Comparison of ENCODE assay signal across 23 cellular contexts in the genomic region with DNA sequence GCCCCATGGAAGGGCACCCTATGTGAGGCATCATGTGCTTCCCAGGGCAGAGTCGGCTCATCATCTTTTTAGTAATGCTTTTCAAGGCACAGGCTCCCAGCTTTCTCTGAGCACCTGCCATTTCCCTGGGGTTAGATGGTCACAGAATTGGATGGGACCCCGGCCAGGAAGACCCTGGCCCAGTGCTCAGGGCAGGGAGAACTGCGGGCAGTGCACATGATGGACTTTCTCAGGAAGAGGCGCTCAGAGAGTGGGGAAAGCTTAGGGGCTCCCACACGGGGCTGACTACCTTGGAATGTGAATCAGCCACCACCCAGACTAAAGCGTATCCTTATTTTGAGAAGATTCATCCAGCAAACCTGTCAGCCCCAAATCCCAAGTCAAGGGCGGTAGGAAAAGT. TPM values are rescaled to one million over a fixed set of nuclear protein-coding genes. Genes with fewer than 3 reads are reported as not detected.
"Had no signal": no experiment of that assay in that cellular context is flagged by ENCODE, and none has a peak within 500 bp of the region (broad histone marks: within the 10 kb centered on the region; RNA-seq: fewer than 3 reads in every experiment).

No MANE protein-coding gene starts in this region.

- H3K27me3 ChIP-seq: breast epithelium had no signal

- H3K36me3 ChIP-seq: breast epithelium had no signal

- DNase-seq: activated CD4-positive, alpha-beta memory T cell treated with anti-CD3 and anti-CD28 coated beads for 36 hours; activated CD4-positive, alpha-beta T cell treated with anti-CD3 and anti-CD28 coated beads, Interleukin-2, amount 10 ng/mL, durations not matched to agents 7 days and 5 days; activated CD4-positive, CD25-positive, alpha-beta regulatory T cell; activated naive CD4-positive, alpha-beta T cell; activated T-cell treated with anti-CD3 and anti-CD28 coated beads for 4 hours; activated T-cell treated with anti-CD3 and anti-CD28 coated beads, Interleukin-2, amount 50 U/mL, for 72 hours; aorta; central memory CD4-positive, alpha-beta T cell; Kasumi-1; KBM-7; NCI-H146; NCI-H187 treated with DMSO at 0.1 percent for 48 hours; NCI-H2081 treated with DMSO at 0.1 percent for 48 hours; NCI-H446; NCI-H524; PC-9; SIG-M5; T-helper 2 cell; T1000 had no signal

- H3K4me2 ChIP-seq: PC-9 had no signal

- H3K9me3 ChIP-seq: breast epithelium had no signal

- H2AFZ ChIP-seq: PC-9 had no signal

- ATAC-seq: activated T-cell treated with anti-CD3 and anti-CD28 coated beads, Interleukin-2, amount 50 U/mL, for 72 hours had no signal

- H3K4me3 ChIP-seq: breast epithelium, PC-9 had no signal

- H3K27ac ChIP-seq: breast epithelium, PC-9, VCaP had no signal

- H3K4me1 ChIP-seq: breast epithelium had no signal

RNA-seq across cellular contexts. Expression of gene RNU6-1, which starts 31.0 kb away (rescaled TPM):
- total RNA-seq: activated CD4-positive, alpha-beta memory T cell treated with anti-CD3 and anti-CD28 coated beads for 36 hours; activated CD4-positive, alpha-beta T cell treated with anti-CD3 and anti-CD28 coated beads, Interleukin-2, amount 10 ng/mL, durations not matched to agents 7 days and 5 days; activated CD8-positive, alpha-beta memory T cell treated with anti-CD3 and anti-CD28 coated beads for 36 hours; activated T-cell treated with anti-CD3 and anti-CD28 coated beads, Interleukin-2, amount 50 U/mL, for 72 hours; activated T-helper 2 cell treated with anti-CD3 and anti-CD28 coated beads, Interferon-gamma antibody, Interleukin-2, Interleukin-4, amounts not matched to agents 10 μg/mL and 5 μg/mL and 100 μg/mL, durations not matched to agents 14 hours and 24 hours and 36 hours; aorta; breast epithelium; PC-9 had no signal
- polyA plus RNA-seq: aorta had no signal
